9 cellular contexts compared by ENCODE assay signal in genomic region chr13:84917252-84917878, GRCh38.
DNase-seq lines count a peak whose midpoint lies in the region; ATAC-seq, FAIRE-seq and TF ChIP-seq lines count a peak whose summit lies in the region.
"Had no signal": no experiment of that assay in that cellular context is flagged by ENCODE, and none has a peak within 500 bp of the region (broad histone marks: within the 10 kb centered on the region; RNA-seq: fewer than 3 reads in every experiment).

No MANE protein-coding gene starts in this region.

- ATAC-seq in GM19463 (IDR thresholded peaks at IDR 0.05; ENCODE audit: unreplicated experiment) = no peak

- no peaks in the 10 kb centered on the region for H3K27me3 Mint-ChIP-seq in Calu3 (ENCODE audit: unreplicated experiment)

- H3K36me3 Mint-ChIP-seq in Calu3 (ENCODE audit: insufficient read depth, unreplicated experiment) = no peaks in the 10 kb centered on the region

- DNase-seq in D721Med (ENCODE audit: insufficient read length, low spot score) (no peak), LoVo (ENCODE audit: low spot score) (peak; percentile 22), medulla oblongata (ENCODE audit: extremely low spot score) (peak; percentile 60), kidney glomerular epithelial cell (lab: John Stamatoyannopoulos, UW) (no peak), Calu3 (no peak)
- no peak for DNase-seq in stimulated activated naive CD4-positive, alpha-beta T cell treated with Interleukin-2 at 50 U/mL for 16 hours (lab: John Stamatoyannopoulos, UW)
- DNase-seq: activated effector memory CD4-positive, alpha-beta T cell treated with anti-CD3 and anti-CD28 coated beads, Interleukin-2, amount 50 U/mL, for 16 hours had no signal

- FAIRE-seq in D721Med (lab: Jason Lieb, UNC) = peak; percentile 79

- H3K4me1 Mint-ChIP-seq in Calu3 (ENCODE audit: low read depth, unreplicated experiment) = no peaks in the 10 kb centered on the region

- no peak overlapping the region for H3K27ac ChIP-seq in VCaP

- no TSS peak for BruUV-seq in Calu3 (replicated peaks; lab: Mats Ljungman, UMichigan)

- CTCF ChIA-PET in Calu3 (lab: Charles Lee) = no interaction called here

- no peak overlapping the region for H3K4me3 Mint-ChIP-seq in Calu3 (ENCODE audit: low read depth, unreplicated experiment)

- TF ChIP-seq CTCF in D721Med (IDR thresholded peaks at IDR 0.05; ENCODE audit: insufficient read depth, missing control alignments) (peak; percentile 66), VCaP (conservative IDR thresholded peaks at IDR 0.05) (peak; percentile 66), Calu3 (IDR thresholded peaks at IDR 0.05; ENCODE audit: unreplicated experiment) (no peak)

- no peaks in the 10 kb centered on the region for H3K9me3 Mint-ChIP-seq in Calu3 (ENCODE audit: low read depth, unreplicated experiment)

- intact Hi-C loops in Calu3 (cut with micrococcal nuclease; ENCODE audit: unreplicated experiment) = loop anchor here (1.0 kb wide), 1 partner anchor 889 kb away; no protein-coding TSS in a partner anchor

- H3K27ac Mint-ChIP-seq in Calu3 (ENCODE audit: unreplicated experiment) = no peak overlapping the region

Comparison
In these comparisons a context has a peak if more than half of its experiments do, and no peak if none do; other contexts are left out.
1. DNase-seq: peak in LoVo (single experiment) and medulla oblongata (single experiment); none in D721Med (single experiment), kidney glomerular epithelial cell (single experiment), Calu3 (single experiment) and stimulated activated naive CD4-positive, alpha-beta T cell treated with Interleukin-2 at 50 U/mL for 16 hours (single experiment).